In genomic region chr3:132911741-132912415, GRCh38 we compare ENCODE assay signal across 1 cellular context.
A peak's percentile ranks its signal among the peaks of the same experiment; 100 is the strongest.
TF ChIP-seq lines count a peak whose summit lies in the region.

No MANE protein-coding gene starts in this region.

TF ChIP-seq in K562, 482 proteins besides CTCF, POLR2A, EP300 and RAD21 (continued from another document):
- no peak for TF ChIP-seq MBD1 (CRISPR knock-in tag; IDR thresholded peaks at IDR 0.05)
- no peak for TF ChIP-seq ARID3B (CRISPR knock-in tag; IDR thresholded peaks at IDR 0.05; ENCODE audit: borderline replicate concordance)
- no peak for TF ChIP-seq MCM3 (IDR thresholded peaks at IDR 0.05)
- peak; percentile 28; the same call in 1 of the 2 replicates for TF ChIP-seq NFRKB (IDR thresholded peaks at IDR 0.05; ENCODE audit: low read depth)
- no peak for TF ChIP-seq HMGN3 (IDR thresholded peaks at IDR 0.05; ENCODE audit: borderline replicate concordance, extremely low read depth, insufficient read length, low read depth, low read length)
- TF ChIP-seq ZNF592 (IDR thresholded peaks at IDR 0.05) = peak; percentile 64; the same call in 1 of the 2 replicates
- no peak for TF ChIP-seq HDAC1 (IDR thresholded peaks at IDR 0.05)
- TF ChIP-seq SIRT6 (IDR thresholded peaks at IDR 0.05; ENCODE audit: low read depth, low read length) = no peak
- TF ChIP-seq ATF3 (IDR thresholded peaks at IDR 0.05) = peak; percentile 29; the same call in 1 of the 2 replicates
- TF ChIP-seq ATF3 (CRISPR knock-in tag; conservative IDR thresholded peaks at IDR 0.05) = no peak
- TF ChIP-seq HNRNPUL1 (IDR thresholded peaks at IDR 0.05; ENCODE audit: low read length) = no peak
- no peak for TF ChIP-seq FOXK1 (CRISPR knock-in tag; IDR thresholded peaks at IDR 0.05; ENCODE audit: borderline replicate concordance)
- no peak for TF ChIP-seq TARDBP (IDR thresholded peaks at IDR 0.05)
- no peak for TF ChIP-seq THAP12 (CRISPR knock-in tag; IDR thresholded peaks at IDR 0.05)
- TF ChIP-seq ZNF197 (CRISPR knock-in tag; IDR thresholded peaks at IDR 0.05; ENCODE audit: low read depth) = no peak
- TF ChIP-seq FOXP1 (CRISPR knock-in tag; IDR thresholded peaks at IDR 0.05) = no peak
- TF ChIP-seq ZNF274 (IDR thresholded peaks at IDR 0.05; ENCODE audit: borderline replicate concordance, low read depth, low read length) = no peak
- TF ChIP-seq HINFP (tag; conservative IDR thresholded peaks at IDR 0.05; ENCODE audit: low read depth) = no peak
- no peak for TF ChIP-seq ZNF551 (CRISPR knock-in tag; IDR thresholded peaks at IDR 0.05)
- 0 out of 4 replicates have a peak, but pooled peaks of 1 of the 2 experiments have one; percentile 21 for TF ChIP-seq MAZ (CRISPR knock-in tag; conservative IDR thresholded peaks at IDR 0.05 in 1 of 2, IDR thresholded peaks at IDR 0.05 in 1 of 2)
- no peak for TF ChIP-seq BRD4 (IDR thresholded peaks at IDR 0.05)
- TF ChIP-seq MYNN (IDR thresholded peaks at IDR 0.05) = no peak
- TF ChIP-seq MYNN (CRISPR knock-in tag; IDR thresholded peaks at IDR 0.05) = no peak
- TF ChIP-seq BRD9 (IDR thresholded peaks at IDR 0.05; ENCODE audit: low read depth, partially characterized antibody) = peak; percentile 44
- no peak for TF ChIP-seq CUX1 (CRISPR knock-in tag; IDR thresholded peaks at IDR 0.05)
- TF ChIP-seq TBP (optimal IDR thresholded peaks at IDR 0.05; ENCODE audit: low read depth, low read length) = no peak
- no peak for TF ChIP-seq ZNF740 (CRISPR knock-in tag; IDR thresholded peaks at IDR 0.05)
- TF ChIP-seq ZNF740 (tag; IDR thresholded peaks at IDR 0.05) = no peak
- TF ChIP-seq E2F1 (CRISPR knock-in tag; IDR thresholded peaks at IDR 0.05) = no peak
- no peak for TF ChIP-seq CREB5 (CRISPR knock-in tag; IDR thresholded peaks at IDR 0.05)
- TF ChIP-seq TCF7L2 (IDR thresholded peaks at IDR 0.05; ENCODE audit: low read depth, low read length) = no peak
- TF ChIP-seq CEBPB (tag; IDR thresholded peaks at IDR 0.05) = 0 out of 2 replicates have a peak, but pooled peaks have one; percentile 28
- TF ChIP-seq NEUROD1 (IDR thresholded peaks at IDR 0.05; ENCODE audit: borderline replicate concordance, low read depth, low read length, partially characterized antibody) = no peak
